In genomic region chr12:61647566-61647965, GRCh38 we compare ENCODE assay signal across 23 cellular contexts.
"Had no signal": no experiment of that assay in that cellular context is flagged by ENCODE, and none has a peak within 500 bp of the region (broad histone marks: within the 10 kb centered on the region; RNA-seq: fewer than 3 reads in every experiment).

No MANE protein-coding gene starts in this region.

- H3K27me3 Mint-ChIP-seq: dendritic cell treated with granulocyte-macrophage colony-stimulating factor and Interleukin-4, amounts not matched to agents 40 ng/mL and 50 ng/mL, for 4 days; effector memory CD8-positive, alpha-beta T cell had no signal

- H3K36me3 ChIP-seq: colonic mucosa, esophagus muscularis mucosa, esophagus squamous epithelium, gastrocnemius medialis, gastroesophageal sphincter, heart left ventricle had no signal

- H3K9me3 Mint-ChIP-seq: dendritic cell treated with granulocyte-macrophage colony-stimulating factor and Interleukin-4, amounts not matched to agents 40 ng/mL and 50 ng/mL, for 4 days; endodermal cell had no signal

- H3K27ac ChIP-seq: colonic mucosa, coronary artery, epithelial cell of prostate, esophagus muscularis mucosa, esophagus squamous epithelium, foreskin keratinocyte, gastrocnemius medialis, gastroesophageal sphincter, heart left ventricle had no signal

- H3K27me3 ChIP-seq: colonic mucosa, dorsolateral prefrontal cortex, esophagus muscularis mucosa, esophagus squamous epithelium, foreskin keratinocyte, gastrocnemius medialis, gastroesophageal sphincter, heart left ventricle had no signal

- H3K27ac Mint-ChIP-seq: dendritic cell treated with granulocyte-macrophage colony-stimulating factor and Interleukin-4, amounts not matched to agents 40 ng/mL and 50 ng/mL, for 4 days; effector memory CD8-positive, alpha-beta T cell; endodermal cell had no signal

- H3K4me3 ChIP-seq: colonic mucosa, coronary artery, dorsolateral prefrontal cortex, esophagus muscularis mucosa, esophagus squamous epithelium, gastrocnemius medialis, gastroesophageal sphincter, heart left ventricle had no signal

- ATAC-seq: effector memory CD8-positive, alpha-beta T cell; esophagus mucosa; foreskin keratinocyte; gastrocnemius medialis; gastroesophageal sphincter; heart left ventricle had no signal

- H3K4me1 ChIP-seq: colonic mucosa, esophagus muscularis mucosa, esophagus squamous epithelium, foreskin keratinocyte, gastrocnemius medialis, gastroesophageal sphincter, heart left ventricle had no signal

- H3K4me3 Mint-ChIP-seq: dendritic cell treated with granulocyte-macrophage colony-stimulating factor and Interleukin-4, amounts not matched to agents 40 ng/mL and 50 ng/mL, for 4 days; effector memory CD8-positive, alpha-beta T cell; endodermal cell had no signal

- H3K9me3 ChIP-seq: colonic mucosa, esophagus muscularis mucosa, esophagus squamous epithelium, gastrocnemius medialis, gastroesophageal sphincter, heart left ventricle had no signal

- DNase-seq: colonic mucosa; cortex of kidney; dermis blood vessel endothelial cell; dorsolateral prefrontal cortex; effector CD4-positive, alpha-beta T cell; effector CD8-positive, alpha-beta T cell; effector memory CD4-positive, alpha-beta T cell; effector memory CD8-positive, alpha-beta T cell; endodermal cell; erythroblast; esophagus squamous epithelium; foreskin fibroblast; foreskin keratinocyte; foreskin melanocyte; gastrocnemius medialis; glutamatergic neuron; heart left ventricle had no signal
